19 cellular contexts compared by ENCODE assay signal in genomic region chr13:41658057-41658642, GRCh38.
DNase-seq lines count a peak whose midpoint lies in the region; ATAC-seq, FAIRE-seq and TF ChIP-seq lines count a peak whose summit lies in the region.
"Had no signal": no experiment of that assay in that cellular context is flagged by ENCODE, and none has a peak within 500 bp of the region (broad histone marks: within the 10 kb centered on the region; RNA-seq: fewer than 3 reads in every experiment).

No MANE protein-coding gene starts in this region.

- H4K20me1 ChIP-seq in PC-3 (ENCODE audit: low read length), result no peaks in the 10 kb centered on the region
- H4K20me1 ChIP-seq in H1 (replicated peaks in 1 of 2; ENCODE audit: control insufficient read depth in 1 of 2, insufficient read depth in 2 of 2, low read length in 2 of 2), result peaks cover 0 to 1% of the 10 kb centered on the region in 2 experiments

- no peak overlapping the region for H4K91ac ChIP-seq in H1 (replicated peaks; ENCODE audit: insufficient read length, low read length)

- H3K27ac Mint-ChIP-seq in CD4-positive, CD25-positive, alpha-beta regulatory T cell, result peak overlapping the region; percentile 43 to 86 (median 73)
- peak overlapping the region; percentile 18 for H3K27ac Mint-ChIP-seq in mesothelial cell of epicardium
- H3K27ac Mint-ChIP-seq: natural killer cell, T-cell had no signal

- H3F3A ChIP-seq in PC-3 (ENCODE audit: low read length, unreplicated experiment), result no peaks in the 10 kb centered on the region

- H4K8ac ChIP-seq in H1 (ENCODE audit: extremely low read depth, insufficient read depth, low read length), result no peak overlapping the region; the same call in 1 of the 2 replicates

- H3K27ac ChIP-seq in CD4-positive, CD25-positive, alpha-beta regulatory T cell (ENCODE audit: insufficient read depth, low read length, poor library complexity, severe bottlenecking), result no peak overlapping the region
- no peak overlapping the region for H3K27ac ChIP-seq in PC-3 (ENCODE audit: low read length)
- H3K27ac ChIP-seq in H1 (ENCODE audit: low read depth, low read length), result no peak overlapping the region
- H3K27ac ChIP-seq in WERI-Rb-1, result no peak overlapping the region
- H3K27ac ChIP-seq: left ventricle myocardium inferior, RWPE1 had no signal

- H2BK120ac ChIP-seq in H1 (replicated peaks; ENCODE audit: low read depth, low read length), result no peak overlapping the region

- peaks cover 6% of the 10 kb centered on the region for H3K36me3 Mint-ChIP-seq in CD4-positive, CD25-positive, alpha-beta regulatory T cell
- peaks cover 4% of the 10 kb centered on the region for H3K36me3 Mint-ChIP-seq in mesothelial cell of epicardium
- H3K36me3 Mint-ChIP-seq: natural killer cell had no signal

- no peak overlapping the region for H3K4me2 ChIP-seq in PC-3 (ENCODE audit: low read length)
- H3K4me2 ChIP-seq in H1 (ENCODE audit: insufficient read depth in 1 of 2, low read depth in 2 of 2, low read length in 2 of 2), result no peak overlapping the region

- H3K23ac ChIP-seq in H1 (ENCODE audit: insufficient read length), result no peak overlapping the region

- H4K5ac ChIP-seq in H1 (ENCODE audit: insufficient read length, low read depth, low read length), result no peak overlapping the region

- TF ChIP-seq POLR2A in H1 (IDR thresholded peaks at IDR 0.05; ENCODE audit: control extremely low read depth in 1 of 2, low read depth in 2 of 2, low read length in 2 of 2), result no peak

- peaks cover 13 to 25% (median 15%) of the 10 kb centered on the region in 4 donors for H3K4me1 Mint-ChIP-seq in CD4-positive, CD25-positive, alpha-beta regulatory T cell
- H3K4me1 Mint-ChIP-seq in mesothelial cell of epicardium, result peaks cover 4% of the 10 kb centered on the region
- H3K4me1 Mint-ChIP-seq: natural killer cell had no signal

- H3K18ac ChIP-seq in H1 (ENCODE audit: extremely low read depth, low read length), result no peak overlapping the region

- peak overlapping the region; percentile 55 for H3K4ac ChIP-seq in H1 (replicated peaks; ENCODE audit: insufficient read length, low read depth, low read length)

- TF ChIP-seq CTCF in PC-3 (conservative IDR thresholded peaks at IDR 0.05; ENCODE audit: low read depth, low read length), result peak; percentile 25; the same call in 1 of the 2 replicates
- TF ChIP-seq CTCF in H1 (IDR thresholded peaks at IDR 0.05; ENCODE audit: control extremely low read depth in 1 of 3, insufficient read depth in 1 of 3, low read depth in 1 of 3, low read length in 3 of 3), result peak; percentile 18 to 44 (median 20); a peak in 3 of 4 replicates
- TF ChIP-seq CTCF in mesothelial cell of epicardium (IDR thresholded peaks at IDR 0.05; ENCODE audit: unreplicated experiment), result no peak
- TF ChIP-seq CTCF in WERI-Rb-1 (IDR thresholded peaks at IDR 0.05; ENCODE audit: low read depth, low read length), result no peak

- 0 out of 2 replicates have a peak, but pooled peaks cover 2% of the 10 kb centered on the region for H3K79me1 ChIP-seq in H1 (ENCODE audit: low read depth, low read length)

- H3K56ac ChIP-seq in H1 (replicated peaks; ENCODE audit: insufficient read length, low read depth, low read length), result no peak overlapping the region

- no peak overlapping the region for H2BK5ac ChIP-seq in H1 (ENCODE audit: low read depth, low read length)

- DNase-seq in CD4-positive, CD25-positive, alpha-beta regulatory T cell, result no peak
- DNase-seq in PC-3, result no peak
- DNase-seq in H1 (ENCODE audit: low read depth in 1 of 2, low spot score in 2 of 2), result no peak
- DNase-seq in mesothelial cell of epicardium (ENCODE audit: low spot score in 2 of 2, unreplicated experiment in 2 of 2), result no peak
- no peak for DNase-seq in NOMO-1 (lab: John Stamatoyannopoulos, UW; ENCODE audit: unreplicated experiment in 2 of 2)
- DNase-seq in middle frontal gyrus (ENCODE audit: extremely low spot score, low spot score), result no peak
- no peak for DNase-seq in WERI-Rb-1
- DNase-seq: activated naive CD4-positive, alpha-beta T cell; DMS 273 treated with DMSO at 0.1 percent for 48 hours; erythroblast; left ventricle myocardium inferior; natural killer cell; NCI-H748 treated with DMSO at 0.1 percent for 48 hours; right cardiac atrium; stimulated activated CD4-positive, alpha-beta T cell treated with anti-CD3 and anti-CD28 coated beads, Interleukin-4, amount 100 ng/mL, for 24 hours; T-cell; trophoblast cell had no signal

- H3K9me3 Mint-ChIP-seq in CD4-positive, CD25-positive, alpha-beta regulatory T cell, result no peaks in the 10 kb centered on the region
- no peaks in the 10 kb centered on the region for H3K9me3 Mint-ChIP-seq in mesothelial cell of epicardium
- H3K9me3 Mint-ChIP-seq: natural killer cell, T-cell had no signal

- no peak overlapping the region for H3K14ac ChIP-seq in H1 (ENCODE audit: insufficient read length)

- no peak for ATAC-seq in CD4-positive, CD25-positive, alpha-beta regulatory T cell (ENCODE audit: low read depth in 2 of 2)
- no peak for ATAC-seq in PC-3
- no peak for ATAC-seq in HG03565 (IDR thresholded peaks at IDR 0.05; ENCODE audit: unreplicated experiment)
- ATAC-seq: natural killer cell, right cardiac atrium, T-cell had no signal

- H3K27me3 Mint-ChIP-seq in CD4-positive, CD25-positive, alpha-beta regulatory T cell, result no peaks in the 10 kb centered on the region
- H3K27me3 Mint-ChIP-seq in mesothelial cell of epicardium (ENCODE audit: low read depth), result no peaks in the 10 kb centered on the region
- H3K27me3 Mint-ChIP-seq: T-cell had no signal

- POLR2A ChIA-PET in PC-3 (lab: Charles Lee; ENCODE audit: unreplicated experiment), result no interaction called here
- POLR2A ChIA-PET in H1 (lab: Charles Lee; ENCODE audit: partially characterized antibody), result no interaction called here

- peak; percentile 22 to 41; a peak in 3 of 4 replicates for TF ChIP-seq RAD21 in H1 (IDR thresholded peaks at IDR 0.05 in 1 of 2, conservative IDR thresholded peaks at IDR 0.05 in 1 of 2; ENCODE audit: low read depth in 2 of 2, low read length in 2 of 2)

- H2BK12ac ChIP-seq in H1 (ENCODE audit: low read depth, low read length), result no peak overlapping the region

- H2BK15ac ChIP-seq in H1 (ENCODE audit: low read length), result no peak overlapping the region

- H3K9me2 ChIP-seq in PC-3 (replicated peaks; ENCODE audit: low read length), result no peaks in the 10 kb centered on the region

- H2AK5ac ChIP-seq in H1 (ENCODE audit: low read depth, low read length), result no peak overlapping the region

- no peak for TF ChIP-seq EP300 in H1 (IDR thresholded peaks at IDR 0.05; ENCODE audit: borderline replicate concordance in 1 of 2, low read depth in 2 of 2, low read length in 2 of 2)

- H2AFZ ChIP-seq in PC-3 (ENCODE audit: low read length) (no peak overlapping the region), H1 (ENCODE audit: low read length) (no peak overlapping the region)

- H2BK20ac ChIP-seq in H1 (ENCODE audit: low read length), result no peak overlapping the region

- peaks cover 3% of the 10 kb centered on the region for H3K36me3 ChIP-seq in CD4-positive, CD25-positive, alpha-beta regulatory T cell (ENCODE audit: control insufficient read depth, insufficient read depth, low read length)
- H3K36me3 ChIP-seq in PC-3 (ENCODE audit: low read depth, low read length) (no peaks in the 10 kb centered on the region), H1 (ENCODE audit: control insufficient read depth in 2 of 4, insufficient read depth in 4 of 4, low read length in 3 of 4) (no peaks in the 10 kb centered on the region; a peak in 2 of 8 replicates), WERI-Rb-1 (no peaks in the 10 kb centered on the region)

- H3K4me1 ChIP-seq in CD4-positive, CD25-positive, alpha-beta regulatory T cell (ENCODE audit: control insufficient read depth, insufficient read depth, low read length, poor library complexity, severe bottlenecking), result no peaks in the 10 kb centered on the region
- H3K4me1 ChIP-seq in PC-3 (ENCODE audit: insufficient read depth, low read length) (no peaks in the 10 kb centered on the region), H1 (replicated peaks in 1 of 4; ENCODE audit: control insufficient read depth in 3 of 4, insufficient read depth in 4 of 4, low read length in 3 of 4) (no peaks in the 10 kb centered on the region)
- H3K4me1 ChIP-seq: left ventricle myocardium inferior had no signal

- WGBS in H1 (ENCODE audit: extremely low coverage in 1 of 2, insufficient coverage in 1 of 2, insufficient read length in 1 of 2, insufficient replicate concordance in 2 of 2, low coverage in 1 of 2, low lambda C conversion rate in 2 of 2, missing lambda C conversion rate in 1 of 2), 2 experiments, result 80% methylated on average over 7 of the region's 7 CpGs; no CpG with 5 or more reads in 1 of the 2 experiments

- no peaks in the 10 kb centered on the region for H3K23me2 ChIP-seq in H1 (ENCODE audit: low read depth, low read length)

- H3K79me2 ChIP-seq in PC-3 (ENCODE audit: low read length) (no peaks in the 10 kb centered on the region), H1 (ENCODE audit: control insufficient read depth in 1 of 2, insufficient read depth in 2 of 2, low read length in 2 of 2) (no peaks in the 10 kb centered on the region)

- H3K9ac ChIP-seq in PC-3 (ENCODE audit: low read length), result no peak overlapping the region
- no peak overlapping the region for H3K9ac ChIP-seq in H1 (replicated peaks in 1 of 4; ENCODE audit: extremely low read depth in 1 of 4, low read depth in 3 of 4, low read length in 3 of 4)

- peak; percentile 42 for FAIRE-seq in H1 (lab: Jason Lieb, UNC)

- intact Hi-C loops in PC-3 (cut with micrococcal nuclease), result no loop called here

- H3K27me3 ChIP-seq in CD4-positive, CD25-positive, alpha-beta regulatory T cell (ENCODE audit: control insufficient read depth, insufficient read depth, low read length), result no peaks in the 10 kb centered on the region
- H3K27me3 ChIP-seq in PC-3 (ENCODE audit: low read length) (no peaks in the 10 kb centered on the region), H1 (replicated peaks in 1 of 4; ENCODE audit: control insufficient read depth in 3 of 4, extremely low read depth in 1 of 4, insufficient read depth in 3 of 4, low read length in 3 of 4) (no peaks in the 10 kb centered on the region), WERI-Rb-1 (ENCODE audit: insufficient read depth, low read depth, severe bottlenecking) (no peaks in the 10 kb centered on the region)

- BruUV-seq in PC-3 (replicated peaks; lab: Mats Ljungman, UMichigan), result no TSS peak

- H3K4me3 Mint-ChIP-seq in CD4-positive, CD25-positive, alpha-beta regulatory T cell, result no peak overlapping the region
- H3K4me3 Mint-ChIP-seq in mesothelial cell of epicardium, result no peak overlapping the region
- H3K4me3 Mint-ChIP-seq: natural killer cell, T-cell had no signal

- CTCF ChIA-PET in PC-3 (lab: Charles Lee) (no interaction called here), H1 (lab: Charles Lee; ENCODE audit: partially characterized antibody) (interaction anchor here (0.6 to 4.3 kb wide), 11 partner anchors 8 to 584 kb away, joined by 3 to 42 read pairs (median 5); no protein-coding TSS in a partner anchor)

- no peak overlapping the region for H3K4me3 ChIP-seq in CD4-positive, CD25-positive, alpha-beta regulatory T cell (ENCODE audit: low read depth, low read length)
- H3K4me3 ChIP-seq in PC-3 (ENCODE audit: low read length) (no peak overlapping the region), H1 (ENCODE audit: extremely low read depth in 1 of 4, insufficient read depth in 2 of 4, low read depth in 3 of 4, low read length in 4 of 4) (no peak overlapping the region), WERI-Rb-1 (ENCODE audit: low read depth, low read length) (no peak overlapping the region)
- H3K4me3 ChIP-seq: left ventricle myocardium inferior had no signal

- H3K9me3 ChIP-seq in CD4-positive, CD25-positive, alpha-beta regulatory T cell (ENCODE audit: control insufficient read depth in 2 of 2, low read length in 2 of 2), result no peaks in the 10 kb centered on the region
- H3K9me3 ChIP-seq in PC-3 (ENCODE audit: low read length) (no peaks in the 10 kb centered on the region), H1 (ENCODE audit: insufficient read depth in 2 of 2, low read depth in 1 of 2, low read length in 1 of 2) (peaks cover 0 to 4% of the 10 kb centered on the region in 2 experiments; a peak in 1 of 4 replicates), WERI-Rb-1 (ENCODE audit: severe bottlenecking) (no peaks in the 10 kb centered on the region)
- H3K9me3 ChIP-seq: left ventricle myocardium inferior had no signal

Comparison
In these comparisons a context has a peak if more than half of its experiments do, and no peak if none do; other contexts are left out.
1. CTCF ChIP-seq: peak in PC-3 (single experiment) and H1 (3 of 3); none in mesothelial cell of epicardium (single experiment) and WERI-Rb-1 (single experiment).